28 cellular contexts compared by ENCODE assay signal in genomic region chr1:51308636-51309035, GRCh38. TPM values are rescaled to one million over a fixed set of nuclear protein-coding genes. Genes with fewer than 3 reads are reported as not detected.
"Had no signal": no experiment of that assay in that cellular context is flagged by ENCODE, and none has a peak within 500 bp of the region (broad histone marks: within the 10 kb centered on the region; RNA-seq: fewer than 3 reads in every experiment).

No MANE protein-coding gene starts in this region.

- H3K36me3 ChIP-seq: neutrophil, right atrium auricular region, spleen, suprapubic skin, thoracic aorta, tibial artery, upper lobe of right lung had no signal

- ATAC-seq: heart right ventricle; mucosa of descending colon; naive thymus-derived CD4-positive, alpha-beta T cell; natural killer cell treated with Interleukin-12 subunit alpha and Interleukin-12 subunit beta and Interleukin-15 and Interleukin-18, amount 100 ng/mL, for 72 hours; sciatic nerve; stimulated activated effector memory CD8-positive, alpha-beta T cell treated with anti-CD3 and anti-CD28 coated beads, Interleukin-12 subunit alpha, Interleukin-12 subunit beta, amount 100 ng/mL, for 72 hours; upper lobe of right lung had no signal

- H3K9me3 Mint-ChIP-seq: memory B cell; naive thymus-derived CD4-positive, alpha-beta T cell; natural killer cell treated with Interleukin-12 subunit alpha and Interleukin-12 subunit beta and Interleukin-15 and Interleukin-18, amount 100 ng/mL, for 72 hours; stimulated activated effector memory CD8-positive, alpha-beta T cell treated with anti-CD3 and anti-CD28 coated beads, Interleukin-12 subunit alpha, Interleukin-12 subunit beta, amount 100 ng/mL, for 72 hours; stimulated activated naive CD8-positive, alpha-beta T cell treated with anti-CD3 and anti-CD28 coated beads, Interleukin-15, Interleukin-2, amounts not matched to agents 100 ng/mL and 50 ng/mL, for 24 hours had no signal

- H3K4me2 ChIP-seq: hepatocyte had no signal

- H3K27me3 Mint-ChIP-seq: memory B cell; naive thymus-derived CD4-positive, alpha-beta T cell; natural killer cell treated with Interleukin-12 subunit alpha and Interleukin-12 subunit beta and Interleukin-15 and Interleukin-18, amount 100 ng/mL, for 72 hours; progenitor cell of endocrine pancreas; stimulated activated naive CD8-positive, alpha-beta T cell treated with anti-CD3 and anti-CD28 coated beads, Interleukin-15, Interleukin-2, amounts not matched to agents 100 ng/mL and 50 ng/mL, for 24 hours had no signal

- H3K4me3 ChIP-seq: heart right ventricle, hepatocyte, left ventricle myocardium inferior, lung, mucosa of descending colon, right atrium auricular region, spleen, suprapubic skin, thoracic aorta, tibial artery, upper lobe of right lung had no signal

- H3K4me1 ChIP-seq: left ventricle myocardium inferior, parathyroid adenoma, right atrium auricular region had no signal

- H3K27ac ChIP-seq: heart right ventricle, hepatocyte, left ventricle myocardium inferior, neutrophil, parathyroid adenoma, right atrium auricular region, spleen, suprapubic skin, thoracic aorta, tibial artery, upper lobe of right lung had no signal

- H3K27ac Mint-ChIP-seq: memory B cell; naive thymus-derived CD4-positive, alpha-beta T cell; natural killer cell treated with Interleukin-12 subunit alpha and Interleukin-12 subunit beta and Interleukin-15 and Interleukin-18, amount 100 ng/mL, for 72 hours; progenitor cell of endocrine pancreas; stimulated activated effector memory CD8-positive, alpha-beta T cell treated with anti-CD3 and anti-CD28 coated beads, Interleukin-12 subunit alpha, Interleukin-12 subunit beta, amount 100 ng/mL, for 72 hours; stimulated activated naive CD8-positive, alpha-beta T cell treated with anti-CD3 and anti-CD28 coated beads, Interleukin-15, Interleukin-2, amounts not matched to agents 100 ng/mL and 50 ng/mL, for 24 hours had no signal

- H3K79me2 ChIP-seq: hepatocyte, parathyroid adenoma had no signal

- H3K9ac ChIP-seq: parathyroid adenoma had no signal

- FAIRE-seq: small intestine, urothelium cell line had no signal

- DNase-seq: heart right ventricle; islet precursor cell; left ventricle myocardium inferior; midbrain; mucosa of descending colon; naive thymus-derived CD4-positive, alpha-beta T cell; occipital lobe; small intestine; spleen; stimulated activated CD4-positive, alpha-beta T cell treated with anti-CD3 and anti-CD28 coated beads, Interleukin-4, amount 100 ng/mL, for 24 hours; stimulated activated naive CD4-positive, alpha-beta T cell; tibial artery; trophoblast cell; upper lobe of right lung had no signal

- H3K36me3 Mint-ChIP-seq: memory B cell; naive thymus-derived CD4-positive, alpha-beta T cell; natural killer cell treated with Interleukin-12 subunit alpha and Interleukin-12 subunit beta and Interleukin-15 and Interleukin-18, amount 100 ng/mL, for 72 hours; stimulated activated effector memory CD8-positive, alpha-beta T cell treated with anti-CD3 and anti-CD28 coated beads, Interleukin-12 subunit alpha, Interleukin-12 subunit beta, amount 100 ng/mL, for 72 hours had no signal

- H3K9me3 ChIP-seq: heart right ventricle, left ventricle myocardium inferior, mucosa of descending colon, neutrophil, right atrium auricular region, spleen, suprapubic skin, thoracic aorta, tibial artery, upper lobe of right lung had no signal

- H2AFZ ChIP-seq: hepatocyte, parathyroid adenoma had no signal

- H3K4me3 Mint-ChIP-seq: memory B cell; naive thymus-derived CD4-positive, alpha-beta T cell; natural killer cell treated with Interleukin-12 subunit alpha and Interleukin-12 subunit beta and Interleukin-15 and Interleukin-18, amount 100 ng/mL, for 72 hours; stimulated activated effector memory CD8-positive, alpha-beta T cell treated with anti-CD3 and anti-CD28 coated beads, Interleukin-12 subunit alpha, Interleukin-12 subunit beta, amount 100 ng/mL, for 72 hours; stimulated activated naive CD8-positive, alpha-beta T cell treated with anti-CD3 and anti-CD28 coated beads, Interleukin-15, Interleukin-2, amounts not matched to agents 100 ng/mL and 50 ng/mL, for 24 hours had no signal

- H3K27me3 ChIP-seq: heart right ventricle, hepatocyte, neutrophil, right atrium auricular region, spleen, suprapubic skin, tibial artery, upper lobe of right lung had no signal

RNA-seq across cellular contexts. Expression of gene TTC39A, which starts 21.7 kb away (rescaled TPM):
- polyA plus RNA-seq: naive thymus-derived CD4-positive, alpha-beta T cell had no signal
